In the genomic region with DNA sequence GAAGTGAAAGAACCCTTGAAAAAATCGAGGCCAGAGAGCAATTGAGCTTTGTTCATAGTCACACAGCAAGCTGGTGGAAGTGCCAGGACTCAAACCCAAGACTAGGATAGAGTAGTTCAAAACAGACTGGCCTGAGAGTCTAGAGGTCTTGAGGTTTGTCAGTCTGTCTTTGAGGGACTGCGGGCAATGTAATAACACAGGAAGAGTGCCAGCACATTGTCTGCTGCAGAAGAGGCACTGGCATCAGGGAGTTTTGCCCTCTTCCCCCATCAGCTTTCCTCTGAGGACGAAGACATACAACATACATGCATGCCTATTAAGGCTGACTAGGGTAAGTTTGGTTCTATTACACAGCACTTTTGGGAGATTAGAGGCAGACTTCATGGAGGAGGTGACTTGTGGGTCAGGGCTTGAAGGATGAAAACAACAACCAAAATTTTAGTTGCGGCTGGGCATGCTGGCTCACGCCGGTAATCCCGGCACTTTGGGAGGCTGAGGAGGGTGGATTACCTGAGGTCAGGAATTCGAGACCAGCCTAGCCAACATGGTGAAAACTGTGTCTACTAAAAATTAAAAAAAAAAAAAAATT, we compare ENCODE assay signal across 14 cellular contexts.
DNase-seq lines count a peak whose midpoint lies in the region; ATAC-seq, FAIRE-seq and TF ChIP-seq lines count a peak whose summit lies in the region.
"Had no signal": no experiment of that assay in that cellular context is flagged by ENCODE, and none has a peak within 500 bp of the region (broad histone marks: within the 10 kb centered on the region; RNA-seq: fewer than 3 reads in every experiment).

No MANE protein-coding gene starts in this region.

- no peak for ATAC-seq in activated naive CD8-positive, alpha-beta T cell treated with anti-CD3 and anti-CD28 coated beads, Interleukin-2, amount 50 U/mL, for 24 hours
- ATAC-seq in natural killer cell treated with Interleukin-12 subunit alpha and Interleukin-12 subunit beta and Interleukin-15 and Interleukin-18, amount 100 ng/mL, for 72 hours: no peak
- ATAC-seq in GM21528 (IDR thresholded peaks at IDR 0.05; ENCODE audit: low FRiP score, unreplicated experiment) (no peak), HG03342 (IDR thresholded peaks at IDR 0.05; ENCODE audit: unreplicated experiment) (no peak), HG02763 (IDR thresholded peaks at IDR 0.05; ENCODE audit: unreplicated experiment) (no peak)
- ATAC-seq: gastrocnemius medialis had no signal

- no peaks in the 10 kb centered on the region for H3K36me3 Mint-ChIP-seq in CD4-positive, alpha-beta memory T cell
- H3K36me3 Mint-ChIP-seq in activated naive CD8-positive, alpha-beta T cell treated with anti-CD3 and anti-CD28 coated beads, Interleukin-2, amount 50 U/mL, for 24 hours (ENCODE audit: low read depth): no peaks in the 10 kb centered on the region
- H3K36me3 Mint-ChIP-seq in natural killer cell treated with Interleukin-12 subunit alpha and Interleukin-12 subunit beta and Interleukin-15 and Interleukin-18, amount 100 ng/mL, for 72 hours: no peaks in the 10 kb centered on the region

- DNase-seq in CD4-positive, alpha-beta memory T cell: peak in 1 of 5 donors; percentile 8
- DNase-seq in NB4 (ENCODE audit: low read depth) (peak; percentile 14), frontal cortex (ENCODE audit: low spot score in 2 of 2) (no peak)
- no peak for DNase-seq in activated naive CD8-positive, alpha-beta T cell treated with anti-CD3 and anti-CD28 coated beads, Interleukin-2, amount 50 U/mL, for 24 hours
- no peak for DNase-seq in natural killer cell treated with Interleukin-12 subunit alpha and Interleukin-12 subunit beta and Interleukin-15 and Interleukin-18, amount 100 ng/mL, for 72 hours (ENCODE audit: low spot score)
- DNase-seq: gastrocnemius medialis, NCI-H774, retina had no signal

- H3K9me3 ChIP-seq in CD4-positive, alpha-beta memory T cell (ENCODE audit: control insufficient read depth in 1 of 2, low read length in 2 of 2): no peaks in the 10 kb centered on the region
- H3K9me3 ChIP-seq: breast epithelium, gastrocnemius medialis had no signal

- CTCF ChIA-PET in CD4-positive, alpha-beta memory T cell (lab: Charles Lee; ENCODE audit: partially characterized antibody): no interaction called here

- peak overlapping the region; percentile 86 to 99 (median 96) for H3K27ac Mint-ChIP-seq in CD4-positive, alpha-beta memory T cell
- H3K27ac Mint-ChIP-seq in activated naive CD8-positive, alpha-beta T cell treated with anti-CD3 and anti-CD28 coated beads, Interleukin-2, amount 50 U/mL, for 24 hours: peak overlapping the region; percentile 86
- peak overlapping the region; percentile 91 to 98 for H3K27ac Mint-ChIP-seq in natural killer cell treated with Interleukin-12 subunit alpha and Interleukin-12 subunit beta and Interleukin-15 and Interleukin-18, amount 100 ng/mL, for 72 hours

- no peak overlapping the region for H3K4me3 ChIP-seq in CD4-positive, alpha-beta memory T cell (ENCODE audit: low read length in 2 of 2)
- no peak overlapping the region for H3K4me3 ChIP-seq in NB4 (ENCODE audit: low read depth, low read length)
- H3K4me3 ChIP-seq: breast epithelium, gastrocnemius medialis had no signal

- peaks cover 82% of the 10 kb centered on the region for H3K4me1 ChIP-seq in CD4-positive, alpha-beta memory T cell (ENCODE audit: insufficient read depth, low read length)

- TF ChIP-seq CTCF in NB4 (IDR thresholded peaks at IDR 0.05; ENCODE audit: low read depth, low read length): no peak

- no peaks in the 10 kb centered on the region for H3K36me3 ChIP-seq in CD4-positive, alpha-beta memory T cell (ENCODE audit: insufficient read depth, low read length)
- H3K36me3 ChIP-seq: breast epithelium, gastrocnemius medialis had no signal

- no peaks in the 10 kb centered on the region for H3K9me3 Mint-ChIP-seq in CD4-positive, alpha-beta memory T cell
- peaks cover 2% of the 10 kb centered on the region for H3K9me3 Mint-ChIP-seq in activated naive CD8-positive, alpha-beta T cell treated with anti-CD3 and anti-CD28 coated beads, Interleukin-2, amount 50 U/mL, for 24 hours
- no peaks in the 10 kb centered on the region for H3K9me3 Mint-ChIP-seq in natural killer cell treated with Interleukin-12 subunit alpha and Interleukin-12 subunit beta and Interleukin-15 and Interleukin-18, amount 100 ng/mL, for 72 hours

- no peak for FAIRE-seq in frontal cortex (lab: Jason Lieb, UNC)
- FAIRE-seq: TTC549 had no signal

- H3K4me1 Mint-ChIP-seq in CD4-positive, alpha-beta memory T cell: peaks cover 45 to 85% (median 73%) of the 10 kb centered on the region in 4 donors
- H3K4me1 Mint-ChIP-seq in activated naive CD8-positive, alpha-beta T cell treated with anti-CD3 and anti-CD28 coated beads, Interleukin-2, amount 50 U/mL, for 24 hours: peaks cover 86% of the 10 kb centered on the region
- H3K4me1 Mint-ChIP-seq in natural killer cell treated with Interleukin-12 subunit alpha and Interleukin-12 subunit beta and Interleukin-15 and Interleukin-18, amount 100 ng/mL, for 72 hours (ENCODE audit: low read depth in 2 of 2): peaks cover 59 to 62% of the 10 kb centered on the region in 2 donors

- no peak for TF ChIP-seq POLR2A in NB4 (IDR thresholded peaks at IDR 0.05; ENCODE audit: extremely low read depth, insufficient read length)

- intact Hi-C loops in CD4-positive, alpha-beta memory T cell (cut with micrococcal nuclease): loop anchor here (5.0 kb wide), 2 partner anchors 514 to 1129 kb away; no protein-coding TSS in a partner anchor

- no peaks in the 10 kb centered on the region for H3K27me3 ChIP-seq in CD4-positive, alpha-beta memory T cell (ENCODE audit: insufficient read depth, low read length)
- H3K27me3 ChIP-seq: gastrocnemius medialis had no signal

- no peaks in the 10 kb centered on the region for H3K27me3 Mint-ChIP-seq in CD4-positive, alpha-beta memory T cell
- H3K27me3 Mint-ChIP-seq in activated naive CD8-positive, alpha-beta T cell treated with anti-CD3 and anti-CD28 coated beads, Interleukin-2, amount 50 U/mL, for 24 hours: no peaks in the 10 kb centered on the region
- H3K27me3 Mint-ChIP-seq in natural killer cell treated with Interleukin-12 subunit alpha and Interleukin-12 subunit beta and Interleukin-15 and Interleukin-18, amount 100 ng/mL, for 72 hours: no peaks in the 10 kb centered on the region

- H3K27ac ChIP-seq in CD4-positive, alpha-beta memory T cell (ENCODE audit: low read depth, low read length): peak overlapping the region; percentile 58
- H3K27ac ChIP-seq: breast epithelium, gastrocnemius medialis, KMS-11 had no signal

- POLR2A ChIA-PET in CD4-positive, alpha-beta memory T cell (lab: Charles Lee; ENCODE audit: partially characterized antibody): interaction anchor here (0.8 to 3.6 kb wide), 4 partner anchors 57 to 100 kb away, joined by 3 to 26 read pairs (median 3); partner anchors contain the start of gene MSN

- peak overlapping the region; percentile 67 to 89 (median 78) for H3K4me3 Mint-ChIP-seq in CD4-positive, alpha-beta memory T cell
- peak overlapping the region; percentile 78 for H3K4me3 Mint-ChIP-seq in activated naive CD8-positive, alpha-beta T cell treated with anti-CD3 and anti-CD28 coated beads, Interleukin-2, amount 50 U/mL, for 24 hours
- H3K4me3 Mint-ChIP-seq in natural killer cell treated with Interleukin-12 subunit alpha and Interleukin-12 subunit beta and Interleukin-15 and Interleukin-18, amount 100 ng/mL, for 72 hours: peak overlapping the region; percentile 95
